Comparison of ENCODE assay signal across 8 cellular contexts in the genomic region with DNA sequence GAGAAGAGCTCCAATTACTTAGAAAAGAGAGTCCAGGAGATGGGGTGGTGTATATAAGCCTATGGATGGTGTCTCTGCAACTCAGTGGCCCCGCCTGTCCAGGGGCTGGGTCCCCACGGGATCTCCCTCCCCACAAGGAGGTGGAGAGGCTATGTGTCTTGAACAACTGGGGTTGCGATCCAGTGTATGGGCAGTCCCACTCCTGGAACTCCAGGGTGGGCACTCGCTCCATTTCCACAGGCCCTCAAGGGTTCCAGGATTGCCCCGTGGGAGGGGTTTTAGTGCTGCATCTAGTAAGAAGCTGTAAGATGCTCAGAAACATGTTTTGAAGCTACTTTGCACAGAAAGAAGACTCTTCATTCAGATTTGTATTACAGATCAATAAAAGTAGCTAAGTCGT. TPM values are rescaled to one million over a fixed set of nuclear protein-coding genes. Genes with fewer than 3 reads are reported as not detected.
DNase-seq lines count a peak whose midpoint lies in the region; ATAC-seq, FAIRE-seq and TF ChIP-seq lines count a peak whose summit lies in the region.

No MANE protein-coding gene starts in this region.

- peaks cover 19% of the 10 kb centered on the region for H3F3A ChIP-seq in GM23248 (ENCODE audit: insufficient read depth)

- FAIRE-seq in endothelial cell of umbilical vein (lab: Jason Lieb, UNC): no peak

- ATAC-seq in RWPE2 (ENCODE audit: low read depth) (no peak), natural killer cell (no peak), HG02588 (IDR thresholded peaks at IDR 0.05; ENCODE audit: unreplicated experiment) (no peak), HG03565 (IDR thresholded peaks at IDR 0.05; ENCODE audit: unreplicated experiment) (no peak)

- H3K9me2 ChIP-seq in GM23248 (ENCODE audit: insufficient read depth): no peaks in the 10 kb centered on the region

- H2AFZ ChIP-seq in GM23248 (peak overlapping the region; percentile 97), endothelial cell of umbilical vein (ENCODE audit: low read depth, low read length) (peak overlapping the region; percentile 83)

- peaks cover 37% of the 10 kb centered on the region for H3K4me1 Mint-ChIP-seq in Caco-2 (ENCODE audit: low read depth, unreplicated experiment)
- H3K4me1 Mint-ChIP-seq in natural killer cell: peaks cover 33 to 34% of the 10 kb centered on the region in 2 donors

- intact Hi-C loops in Caco-2 (cut with micrococcal nuclease; ENCODE audit: unreplicated experiment) (loop anchor here (1.0 to 2.0 kb wide), 4 partner anchors 9 to 43 kb away; no protein-coding TSS in a partner anchor), endothelial cell of umbilical vein (cut with micrococcal nuclease) (loop anchor here (1.0 to 5.0 kb wide), 4 partner anchors 39 to 90 kb away; a partner anchor contains a TSS), natural killer cell (cut with micrococcal nuclease) (no loop called here)

- H3K27ac ChIP-seq in GM23248 (peak overlapping the region; percentile 90), RWPE2 (ENCODE audit: poor library complexity, severe bottlenecking) (peak overlapping the region; percentile 84), endothelial cell of umbilical vein (ENCODE audit: insufficient read depth, low read depth, low read length) (peak overlapping the region; percentile 41)

- POLR2A ChIA-PET in Caco-2 (lab: Charles Lee): interaction anchor here (0.6 to 1.8 kb wide), 11 partner anchors 7 to 78 kb away, joined by 3 to 12 read pairs (median 4); no protein-coding TSS in a partner anchor
- POLR2A ChIA-PET in endothelial cell of umbilical vein (lab: Charles Lee): no interaction called here

- peak overlapping the region; percentile 80 for H3K4me3 ChIP-seq in Caco-2 (ENCODE audit: low read depth, low read length)
- H3K4me3 ChIP-seq in GM23248: peak overlapping the region; percentile 96
- peak overlapping the region; percentile 91 for H3K4me3 ChIP-seq in RWPE2 (ENCODE audit: severe bottlenecking)
- H3K4me3 ChIP-seq in endothelial cell of umbilical vein (replicated peaks in 1 of 3; ENCODE audit: insufficient read depth in 1 of 3, low read depth in 1 of 3, low read length in 3 of 3): peak overlapping the region in 1 of 3 experiments; percentile 83

- H3K4me3 Mint-ChIP-seq in Caco-2 (ENCODE audit: unreplicated experiment): peak overlapping the region; percentile 78
- H3K4me3 Mint-ChIP-seq in natural killer cell: peak overlapping the region; percentile 97

- H3K36me3 Mint-ChIP-seq in Caco-2 (ENCODE audit: insufficient read depth, unreplicated experiment) (peaks cover 22% of the 10 kb centered on the region), natural killer cell (no peaks in the 10 kb centered on the region)

- no peak for TF ChIP-seq POLR2A in endothelial cell of umbilical vein (IDR thresholded peaks at IDR 0.05; ENCODE audit: low read depth, low read length)

- 45 to 46% methylated on average over 6 of the region's 6 CpGs for WGBS in GM23248 (ENCODE audit: low coverage in 1 of 2, low lambda C conversion rate in 2 of 2, missing lambda C conversion rate in 2 of 2), 2 experiments

- in situ Hi-C loops in GM23248 (cut with MboI): no loop called here

- peaks cover 38% of the 10 kb centered on the region for H3K4me1 ChIP-seq in Caco-2
- H3K4me1 ChIP-seq in GM23248 (ENCODE audit: insufficient read depth): peaks cover 25% of the 10 kb centered on the region
- H3K4me1 ChIP-seq in RWPE2 (ENCODE audit: insufficient read depth, poor library complexity, severe bottlenecking): peaks cover 17% of the 10 kb centered on the region
- H3K4me1 ChIP-seq in endothelial cell of umbilical vein (ENCODE audit: control insufficient read depth, extremely low read depth, insufficient read depth, low read length): peaks cover 15% of the 10 kb centered on the region

- H3K9ac ChIP-seq in GM23248: peak overlapping the region; percentile 97
- peak overlapping the region; percentile 99 for H3K9ac ChIP-seq in endothelial cell of umbilical vein (replicated peaks; ENCODE audit: extremely low read depth, insufficient read depth, low read length)

- DNase-seq in Caco-2: peak; percentile 46 to 60
- peak; percentile 33 for DNase-seq in GM23248
- no peak for DNase-seq in RWPE2 (ENCODE audit: low spot score)
- DNase-seq in endothelial cell of umbilical vein (ENCODE audit: low read depth, low spot score): no peak
- DNase-seq in natural killer cell: peak; percentile 20
- no peak for DNase-seq in NCI-H345 (lab: John Stamatoyannopoulos, UW)

- no peaks in the 10 kb centered on the region for H3K9me3 Mint-ChIP-seq in Caco-2 (ENCODE audit: unreplicated experiment)
- no peaks in the 10 kb centered on the region for H3K9me3 Mint-ChIP-seq in natural killer cell

- H3K27ac Mint-ChIP-seq in Caco-2 (ENCODE audit: unreplicated experiment) (peak overlapping the region; percentile 94), natural killer cell (peak overlapping the region; percentile 90 to 97)

- BruUV-seq in Caco-2 (replicated peaks; lab: Mats Ljungman, UMichigan): TSS peak; percentile 70
- BruUV-seq in endothelial cell of umbilical vein (replicated peaks; lab: Mats Ljungman, UMichigan): TSS peak; percentile 72

- H3K4me2 ChIP-seq in GM23248 (ENCODE audit: unreplicated experiment): peak overlapping the region; percentile 81
- peak overlapping the region; percentile 74 for H3K4me2 ChIP-seq in endothelial cell of umbilical vein (ENCODE audit: insufficient read depth, low read length)

- peaks cover 6% of the 10 kb centered on the region; the same call in 1 of the 2 replicates for H4K20me1 ChIP-seq in GM23248 (ENCODE audit: insufficient read depth)
- H4K20me1 ChIP-seq in endothelial cell of umbilical vein (replicated peaks; ENCODE audit: control insufficient read depth, extremely low read depth, insufficient read depth, low read length): peaks cover 16% of the 10 kb centered on the region

- H3K36me3 ChIP-seq in Caco-2 (ENCODE audit: control insufficient read depth, insufficient read depth, low read length) (no peaks in the 10 kb centered on the region), GM23248 (ENCODE audit: low read depth) (no peaks in the 10 kb centered on the region), RWPE2 (ENCODE audit: low read depth) (peaks cover 4% of the 10 kb centered on the region; the same call in 1 of the 2 replicates), endothelial cell of umbilical vein (ENCODE audit: control insufficient read depth in 2 of 2, extremely low read depth in 1 of 2, insufficient read depth in 2 of 2, low read length in 2 of 2) (no peaks in the 10 kb centered on the region)

- H3K9me3 ChIP-seq in Caco-2: no peaks in the 10 kb centered on the region
- H3K9me3 ChIP-seq in GM23248 (ENCODE audit: low read depth): no peaks in the 10 kb centered on the region
- H3K9me3 ChIP-seq in RWPE2 (ENCODE audit: severe bottlenecking): no peaks in the 10 kb centered on the region
- no peaks in the 10 kb centered on the region for H3K9me3 ChIP-seq in endothelial cell of umbilical vein (replicated peaks; ENCODE audit: control insufficient read depth, insufficient read depth, low read length)

- peaks cover 50% of the 10 kb centered on the region for H3K79me2 ChIP-seq in GM23248 (ENCODE audit: insufficient read depth)
- peaks cover 41% of the 10 kb centered on the region for H3K79me2 ChIP-seq in endothelial cell of umbilical vein (ENCODE audit: control insufficient read depth, insufficient read depth, low read length)

- H3K9me1 ChIP-seq in endothelial cell of umbilical vein (replicated peaks; ENCODE audit: control insufficient read depth, extremely low read depth, insufficient read depth, low read length): no peaks in the 10 kb centered on the region

- dilution Hi-C loops in endothelial cell of umbilical vein (cut with MboI; ENCODE audit: extremely low pct_ligation_motif_present, low sequenced_read_pairs): no loop called here

- CTCF ChIA-PET in Caco-2 (lab: Charles Lee): interaction anchor here (1.2 to 2.4 kb wide), 2 partner anchors 9 to 42 kb away, joined by 4 to 11 read pairs; no protein-coding TSS in a partner anchor
- CTCF ChIA-PET in endothelial cell of umbilical vein (lab: Charles Lee): interaction anchor here (1.1 kb wide), 1 partner anchor 24 kb away, joined by 3 read pairs; no protein-coding TSS in a partner anchor

- H3K27me3 Mint-ChIP-seq in Caco-2 (ENCODE audit: insufficient read depth, unreplicated experiment) (no peaks in the 10 kb centered on the region), natural killer cell (ENCODE audit: low read depth in 2 of 2) (peaks cover 5 to 33% of the 10 kb centered on the region in 2 donors)

- H3K27me3 ChIP-seq in Caco-2 (replicated peaks; ENCODE audit: control insufficient read depth, insufficient read depth, low read length) (no peaks in the 10 kb centered on the region), GM23248 (replicated peaks; ENCODE audit: insufficient read depth) (no peaks in the 10 kb centered on the region; the same call in 1 of the 2 replicates), RWPE2 (ENCODE audit: insufficient read depth, poor library complexity, severe bottlenecking) (no peaks in the 10 kb centered on the region), endothelial cell of umbilical vein (ENCODE audit: control insufficient read depth in 2 of 2, insufficient read depth in 2 of 2, low read length in 2 of 2) (peaks cover 12 to 25% of the 10 kb centered on the region in 2 experiments)

- no peak for TF ChIP-seq CTCF in Caco-2 (IDR thresholded peaks at IDR 0.05; ENCODE audit: insufficient read depth in 1 of 2, low read depth in 1 of 2, low read length in 1 of 2, severe bottlenecking in 1 of 2, unreplicated experiment in 1 of 2)
- no peak for TF ChIP-seq CTCF in RWPE2 (IDR thresholded peaks at IDR 0.05; ENCODE audit: poor library complexity, severe bottlenecking)
- TF ChIP-seq CTCF in endothelial cell of umbilical vein (IDR thresholded peaks at IDR 0.05; ENCODE audit: extremely low read depth in 1 of 2, insufficient read depth in 1 of 2, low read depth in 1 of 2, low read length in 2 of 2): no peak
- TF ChIP-seq CTCF in natural killer cell (IDR thresholded peaks at IDR 0.05): no peak

TF ChIP-seq in endothelial cell of umbilical vein, 7 proteins besides CTCF, POLR2A, EP300 and RAD21 (continues in another document):
- no peak for TF ChIP-seq FOS (IDR thresholded peaks at IDR 0.05; ENCODE audit: borderline replicate concordance, insufficient read depth, low read length)

RNA-seq across cellular contexts. Expression of a gene that starts 0.6 kb away (rescaled TPM):
- total RNA-seq in Caco-2 (2022) (141 and 142 TPM in 2 replicates), endothelial cell of umbilical vein (65.4 and 66.0 TPM in 2 replicates), natural killer cell (10 to 100 TPM; 44.0 to 60.1 (median 54.1) TPM)
- total RNA-seq in GM23248 (2014; rRNA removed; shearing (Covaris generic)): 50.5 and 53.1 TPM in 2 replicates
- polyA plus RNA-seq in GM23248 (2016; fragmentation: Nextera tagmentation; extraction: Ambion mirVana) (44.0 and 50.0 TPM in 2 replicates), endothelial cell of umbilical vein (26.0 and 27.1 TPM in 2 replicates)
- polyA plus RNA-seq in endothelial cell of umbilical vein (2011; cell fraction: cytosol; rRNA removed): 25.1 and 27.4 TPM in 2 replicates
- 29.4 and 52.4 TPM in 2 replicates for polyA plus RNA-seq in endothelial cell of umbilical vein (2011; cell fraction: nucleus; rRNA removed)
- polyA plus RNA-seq in endothelial cell of umbilical vein (2012): 27.0 and 40.5 TPM in 2 replicates
- 80.9 and 117 TPM in 2 replicates for polyA minus RNA-seq in endothelial cell of umbilical vein
- polyA minus RNA-seq in endothelial cell of umbilical vein (2011; cell fraction: cytosol; rRNA and poly(A)+ RNA removed): 60.4 TPM
- polyA minus RNA-seq in endothelial cell of umbilical vein (2011; cell fraction: nucleus; rRNA and poly(A)+ RNA removed): 53.9 and 78.1 TPM in 2 replicates

Comparison
In these comparisons a context has a peak if more than half of its experiments do, and no peak if none do; other contexts are left out.
1. DNase-seq: peak in Caco-2 (2 of 2), GM23248 (single experiment) and natural killer cell (single experiment); none in RWPE2 (single experiment), endothelial cell of umbilical vein (single experiment) and NCI-H345 (single experiment).
2. Peak in every context shown above with its lines, with median percentiles within 50 percentile points of each other: H3K27ac ChIP-seq.